8 cellular contexts compared by ENCODE assay signal in the genomic region with DNA sequence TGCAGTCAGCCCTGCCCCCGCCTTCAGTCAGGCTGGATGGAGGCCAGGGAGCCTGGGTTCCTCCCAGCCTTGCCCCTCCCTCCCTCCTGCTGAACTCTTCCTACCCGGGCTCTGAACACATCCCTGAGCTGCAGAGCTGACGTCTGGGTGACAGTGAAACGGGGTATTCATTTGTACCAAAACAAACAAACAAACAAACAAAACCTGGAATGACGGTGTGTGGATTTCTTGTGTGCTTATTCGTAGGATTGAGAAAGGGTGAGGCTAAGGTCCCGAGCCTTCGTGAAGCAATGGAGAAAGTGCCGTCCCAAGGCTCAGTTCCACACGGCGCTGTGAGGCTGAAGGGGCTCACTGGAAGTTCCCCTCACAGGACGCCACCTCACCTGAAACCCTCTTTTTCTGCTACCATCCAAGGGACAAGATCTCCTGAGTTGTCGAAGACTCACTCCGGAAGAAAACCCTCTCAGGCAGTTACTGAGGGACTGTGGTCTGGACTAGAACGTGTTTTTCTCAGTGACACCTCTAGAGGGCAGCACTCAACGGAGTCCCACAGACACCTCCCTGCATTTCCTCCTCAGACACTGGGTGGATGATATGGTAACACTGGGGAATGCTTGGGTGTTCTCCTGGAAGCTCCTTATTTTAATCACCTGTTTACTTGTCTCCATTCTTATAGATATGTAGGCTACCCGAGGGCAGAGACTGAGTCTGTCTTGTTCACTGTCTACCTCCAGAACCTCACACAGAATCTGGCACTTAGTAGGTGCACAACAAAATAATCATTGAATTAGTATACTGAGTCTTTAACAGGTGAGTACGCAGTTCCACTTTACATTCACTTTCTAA. TPM values are rescaled to one million over a fixed set of nuclear protein-coding genes. Genes with fewer than 3 reads are reported as not detected.
DNase-seq lines count a peak whose midpoint lies in the region; ATAC-seq and TF ChIP-seq lines count a peak whose summit lies in the region.

No MANE protein-coding gene starts in this region.

- H3K36me3 ChIP-seq in HUES64 (ENCODE audit: insufficient read depth, low read length) (no peaks in the 10 kb centered on the region), OCI-LY1 (ENCODE audit: insufficient read depth, low read length) (no peaks in the 10 kb centered on the region), esophagus squamous epithelium (no peaks in the 10 kb centered on the region)
- H3K36me3 ChIP-seq in naive thymus-derived CD4-positive, alpha-beta T cell (ENCODE audit: control insufficient read depth in 2 of 3, insufficient read depth in 3 of 3, low read length in 3 of 3) = no peaks in the 10 kb centered on the region

- H3K4me2 ChIP-seq in OCI-LY1 (ENCODE audit: low read length) = peak overlapping the region; percentile 81

- H3K9me3 Mint-ChIP-seq in naive thymus-derived CD4-positive, alpha-beta T cell = no peaks in the 10 kb centered on the region

- no peak overlapping the region for H3K27ac ChIP-seq in HUES64 (ENCODE audit: low read depth, low read length)
- H3K27ac ChIP-seq in OCI-LY1 (ENCODE audit: low read depth, low read length, poor library complexity, severe bottlenecking) = no peak overlapping the region
- H3K27ac ChIP-seq in esophagus squamous epithelium = peak overlapping the region; percentile 80 to 88 (median 83)
- H3K27ac ChIP-seq in naive thymus-derived CD4-positive, alpha-beta T cell (ENCODE audit: low read depth, low read length) = no peak overlapping the region

- TF ChIP-seq CTCF in OCI-LY1 (IDR thresholded peaks at IDR 0.05; ENCODE audit: low read length) (peak; percentile 90), esophagus squamous epithelium (IDR thresholded peaks at IDR 0.05) (peak; percentile 63 to 84 (median 75))

- H3K27me3 Mint-ChIP-seq in naive thymus-derived CD4-positive, alpha-beta T cell = no peaks in the 10 kb centered on the region

- ATAC-seq in GM21526 (IDR thresholded peaks at IDR 0.05; ENCODE audit: low FRiP score, unreplicated experiment) = peak; percentile 100
- peak; percentile 99 for ATAC-seq in naive thymus-derived CD4-positive, alpha-beta T cell

- peak overlapping the region in 8 of 9 donors; percentile 7 to 86 (median 58) for H3K27ac Mint-ChIP-seq in naive thymus-derived CD4-positive, alpha-beta T cell

- H3K4me3 Mint-ChIP-seq in naive thymus-derived CD4-positive, alpha-beta T cell = peak overlapping the region; percentile 85 to 92 (median 88)

- WGBS in HUES64 = 29% methylated on average over 13 of the region's 18 CpGs
- 9 to 12% methylated on average over 14 of the region's 18 CpGs for WGBS in esophagus squamous epithelium, 2 donors

- no peaks in the 10 kb centered on the region for H4K20me1 ChIP-seq in OCI-LY1 (ENCODE audit: insufficient read depth, low read length)

- no peak for TF ChIP-seq POLR2A in esophagus squamous epithelium (IDR thresholded peaks at IDR 0.05)

- H3K9me3 ChIP-seq in HUES64 (ENCODE audit: insufficient read depth, low read depth, low read length) (no peaks in the 10 kb centered on the region), OCI-LY1 (ENCODE audit: low read length) (no peaks in the 10 kb centered on the region), esophagus squamous epithelium (no peaks in the 10 kb centered on the region)
- no peaks in the 10 kb centered on the region for H3K9me3 ChIP-seq in naive thymus-derived CD4-positive, alpha-beta T cell (ENCODE audit: control insufficient read depth in 2 of 3, low read length in 3 of 3)

- peaks cover 0 to 13% (median 0%) of the 10 kb centered on the region in 7 donors for H3K4me1 Mint-ChIP-seq in naive thymus-derived CD4-positive, alpha-beta T cell

- H3K9ac ChIP-seq in HUES64 (ENCODE audit: low read depth, low read length) = peak overlapping the region; percentile 62; the same call in 1 of the 2 replicates
- peak overlapping the region; percentile 47 for H3K9ac ChIP-seq in OCI-LY1 (ENCODE audit: low read length)

- H3K4me3 ChIP-seq in HUES64 (ENCODE audit: low read length) (peak overlapping the region; percentile 57), OCI-LY1 (ENCODE audit: low read depth, low read length, poor library complexity, severe bottlenecking) (peak overlapping the region; percentile 58), esophagus squamous epithelium (peak overlapping the region; percentile 30 to 76 (median 54))
- peak overlapping the region; percentile 57 for H3K4me3 ChIP-seq in naive thymus-derived CD4-positive, alpha-beta T cell (ENCODE audit: low read length)

- H3F3A ChIP-seq in OCI-LY1 (ENCODE audit: insufficient read depth, low read length) = no peaks in the 10 kb centered on the region

- H3K27me3 ChIP-seq in HUES64 (ENCODE audit: insufficient read depth, low read length) (no peaks in the 10 kb centered on the region), OCI-LY1 (ENCODE audit: insufficient read depth, low read length) (no peaks in the 10 kb centered on the region), esophagus squamous epithelium (no peaks in the 10 kb centered on the region)
- no peaks in the 10 kb centered on the region for H3K27me3 ChIP-seq in naive thymus-derived CD4-positive, alpha-beta T cell (ENCODE audit: control insufficient read depth in 2 of 2, insufficient read depth in 2 of 2, low read length in 2 of 2)

- CTCF ChIA-PET in naive thymus-derived CD4-positive, alpha-beta T cell (lab: Charles Lee) = no interaction called here

- H3K36me3 Mint-ChIP-seq in naive thymus-derived CD4-positive, alpha-beta T cell = no peaks in the 10 kb centered on the region

- POLR2A ChIA-PET in naive thymus-derived CD4-positive, alpha-beta T cell (lab: Charles Lee) = no interaction called here

- DNase-seq in DMS153 treated with DMSO at 0.1 percent for 48 hours (lab: John Stamatoyannopoulos, UW; ENCODE audit: unreplicated experiment) (peak; percentile 33), activated T-cell treated with anti-CD3 and anti-CD28 coated beads for 4 hours (peak; percentile 54), esophagus squamous epithelium (lab: John Stamatoyannopoulos, UW) (peak; percentile 3)
- peak; percentile 29 to 74 (median 61) for DNase-seq in naive thymus-derived CD4-positive, alpha-beta T cell
- DNase-seq in stimulated activated naive CD4-positive, alpha-beta T cell (lab: John Stamatoyannopoulos, UW) = peak; percentile 16 to 77 (median 50)

- intact Hi-C loops in esophagus squamous epithelium (cut with DNase I) = loop anchor here (10.0 kb wide), 2 partner anchors 103 to 173 kb away; no protein-coding TSS in a partner anchor
- intact Hi-C loops in naive thymus-derived CD4-positive, alpha-beta T cell (cut with micrococcal nuclease) = loop anchor here (1.0 to 5.0 kb wide), 5 partner anchors 103 to 602 kb away; no protein-coding TSS in a partner anchor

- H2AFZ ChIP-seq in OCI-LY1 (ENCODE audit: low read length) = peak overlapping the region; percentile 16; the same call in 1 of the 2 replicates

- no peaks in the 10 kb centered on the region for H3K4me1 ChIP-seq in HUES64 (ENCODE audit: insufficient read depth, low read length)
- H3K4me1 ChIP-seq in OCI-LY1 (ENCODE audit: insufficient read depth, low read length, severe bottlenecking) = peaks cover 6% of the 10 kb centered on the region
- H3K4me1 ChIP-seq in esophagus squamous epithelium = peaks cover 0 to 8% (median 3%) of the 10 kb centered on the region in 3 donors
- H3K4me1 ChIP-seq in naive thymus-derived CD4-positive, alpha-beta T cell (ENCODE audit: control insufficient read depth in 2 of 2, insufficient read depth in 2 of 2, low read length in 2 of 2) = no peaks in the 10 kb centered on the region

- no peaks in the 10 kb centered on the region for H3K9me2 ChIP-seq in OCI-LY1 (ENCODE audit: low read depth, low read length)

- H3K79me2 ChIP-seq in OCI-LY1 (ENCODE audit: insufficient read depth, low read length) = no peaks in the 10 kb centered on the region

RNA-seq across cellular contexts. Expression of gene GSTA3, which starts 27.3 kb away (rescaled TPM):
- polyA plus RNA-seq in HUES64 (2013, experiment 1 of 2) = not detected
- polyA plus RNA-seq in HUES64 (2013, experiment 2 of 2) = not detected
- not detected for total RNA-seq in esophagus squamous epithelium
- total RNA-seq in naive thymus-derived CD4-positive, alpha-beta T cell = not detected
- polyA plus RNA-seq in naive thymus-derived CD4-positive, alpha-beta T cell = not detected

RNA-seq across cellular contexts. Expression of gene GSTA5, which starts 41.6 kb away (rescaled TPM):
- polyA plus RNA-seq in HUES64 (2013, experiment 1 of 2) = not detected
- polyA plus RNA-seq in HUES64 (2013, experiment 2 of 2) = not detected
- not detected for total RNA-seq in esophagus squamous epithelium
- not detected for total RNA-seq in naive thymus-derived CD4-positive, alpha-beta T cell
- not detected for polyA plus RNA-seq in naive thymus-derived CD4-positive, alpha-beta T cell

Comparison
In these comparisons a context has a peak if more than half of its experiments do, and no peak if none do; other contexts are left out.
1. DNase-seq: peak in every context shown above with its lines; median percentile 61 in naive thymus-derived CD4-positive, alpha-beta T cell; 54 in activated T-cell treated with anti-CD3 and anti-CD28 coated beads for 4 hours; 50 in stimulated activated naive CD4-positive, alpha-beta T cell; 33 in DMS153 treated with DMSO at 0.1 percent for 48 hours; 3 in esophagus squamous epithelium.
2. H3K27ac ChIP-seq: peak in esophagus squamous epithelium (4 of 4); none in HUES64 (single experiment), OCI-LY1 (single experiment) and naive thymus-derived CD4-positive, alpha-beta T cell (single experiment).
3. Peak in every context shown above with its lines, with median percentiles within 50 percentile points of each other: H3K4me3 ChIP-seq.